ENCODE assay signal across 10 cellular contexts in the genomic region with DNA sequence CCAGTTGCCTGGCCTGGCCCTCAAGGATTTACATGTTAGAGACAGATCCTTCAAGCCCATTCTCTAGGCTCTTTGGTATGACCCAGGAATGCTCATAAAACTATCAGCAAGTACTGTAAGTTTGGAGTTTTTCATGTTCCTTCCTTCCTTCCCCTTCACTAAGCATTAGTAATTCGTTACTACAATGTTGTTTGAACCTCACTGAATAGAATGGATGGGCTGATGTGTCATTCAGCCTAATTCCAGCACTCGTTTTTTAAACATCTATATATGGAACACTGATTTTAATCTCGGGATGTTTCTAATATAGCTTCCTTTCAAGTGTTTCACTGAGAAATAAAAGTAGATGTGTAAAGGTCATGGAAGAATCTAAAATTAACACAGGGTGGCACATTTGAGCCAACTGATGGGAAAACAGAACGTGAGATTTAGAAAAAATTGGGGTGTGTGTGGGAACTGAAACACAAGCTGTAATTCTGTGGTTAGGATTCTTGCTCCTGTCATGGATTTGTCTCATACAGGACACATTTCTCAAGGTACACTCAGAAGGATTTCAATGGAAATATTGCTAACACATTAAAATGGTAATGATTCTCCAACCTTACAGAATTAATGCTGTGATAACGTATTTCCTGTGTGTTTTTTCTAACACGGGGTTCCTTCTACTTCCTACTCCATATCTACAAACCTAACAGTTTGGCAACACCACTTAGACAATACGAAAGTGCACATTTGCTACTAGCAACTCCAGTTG.
A peak's percentile ranks its signal among the peaks of the same experiment; 100 is the strongest.
DNase-seq lines count a peak whose midpoint lies in the region; ATAC-seq and TF ChIP-seq lines count a peak whose summit lies in the region.
"Had no signal": no experiment of that assay in that cellular context is flagged by ENCODE, and none has a peak within 500 bp of the region (broad histone marks: within the 10 kb centered on the region; RNA-seq: fewer than 3 reads in every experiment).

No MANE protein-coding gene starts in this region.

- peak overlapping the region in 1 of 2 experiments; percentile 70; a peak in 2 of 4 replicates for H3K27ac ChIP-seq in SK-N-SH (ENCODE audit: low read depth in 2 of 2, low read length in 1 of 2)
- H3K27ac ChIP-seq: neutrophil had no signal

- ATAC-seq in GM21447 (IDR thresholded peaks at IDR 0.05; ENCODE audit: unreplicated experiment) = peak; percentile 68
- ATAC-seq in left colon = peak; percentile 29

- peak overlapping the region; percentile 43; the same call in 1 of the 2 replicates for H2AFZ ChIP-seq in SK-N-SH (ENCODE audit: low read depth)

- H4K20me1 ChIP-seq in SK-N-SH (ENCODE audit: insufficient read depth) = no peaks in the 10 kb centered on the region

- POLR2A ChIA-PET in SK-N-SH (lab: Yijun Ruan, JAX) = no interaction called here

- no peaks in the 10 kb centered on the region for H3F3A ChIP-seq in SK-N-SH (replicated peaks; ENCODE audit: insufficient read depth)

- H3K4me3 ChIP-seq in SK-N-SH (ENCODE audit: low read depth in 2 of 2, low read length in 1 of 2) = peak overlapping the region in 1 of 2 experiments; percentile 6; a peak in 1 of 4 replicates

- intact Hi-C loops in left colon (cut with DNase I, micrococcal nuclease) = no loop called here

- no peaks in the 10 kb centered on the region for H3K36me3 ChIP-seq in SK-N-SH (replicated peaks in 1 of 2; ENCODE audit: control insufficient read depth in 1 of 2, insufficient read depth in 2 of 2, low read length in 1 of 2)
- H3K36me3 ChIP-seq: neutrophil had no signal

- no peaks in the 10 kb centered on the region; the same call in 1 of the 2 replicates for H3K27me3 ChIP-seq in SK-N-SH (ENCODE audit: insufficient read depth)

- no peak for TF ChIP-seq EP300 in SK-N-SH (IDR thresholded peaks at IDR 0.05; ENCODE audit: borderline replicate concordance in 1 of 2, low read depth in 1 of 2, low read length in 1 of 2)

- H3K9me3 ChIP-seq in SK-N-SH = no peaks in the 10 kb centered on the region
- H3K9me3 ChIP-seq: neutrophil had no signal

- TF ChIP-seq CTCF in SK-N-SH (IDR thresholded peaks at IDR 0.05) = no peak

- H3K9ac ChIP-seq in SK-N-SH = peak overlapping the region; percentile 17; the same call in 1 of the 2 replicates

- CTCF ChIA-PET in SK-N-SH (lab: Yijun Ruan, JAX) = no interaction called here

- no peak for TF ChIP-seq RAD21 in SK-N-SH (IDR thresholded peaks at IDR 0.05; ENCODE audit: low read length)

- H3K4me1 ChIP-seq in SK-N-SH (ENCODE audit: control insufficient read depth in 1 of 2, insufficient read depth in 2 of 2, low read depth in 1 of 2, low read length in 1 of 2) = no peaks in the 10 kb centered on the region

- no peaks in the 10 kb centered on the region for H3K9me2 ChIP-seq in SK-N-SH

- H3K4me2 ChIP-seq in SK-N-SH = peak overlapping the region; percentile 29; the same call in 1 of the 2 replicates

- peak; percentile 33 to 59 for DNase-seq in AML-193 (lab: John Stamatoyannopoulos, UW)
- no peak for DNase-seq in SK-N-SH
- DNase-seq in left colon = no peak
- no peak for DNase-seq in NCI-H446 treated with DMSO at 0.1 percent for 48 hours (lab: John Stamatoyannopoulos, UW)
- DNase-seq in SKM-1 (lab: John Stamatoyannopoulos, UW; ENCODE audit: unreplicated experiment) = no peak
- DNase-seq in T-helper 2 cell = no peak
- no peak for DNase-seq in SHP77 (lab: John Stamatoyannopoulos, UW)
- DNase-seq: activated T-cell treated with anti-CD3 and anti-CD28 coated beads, Interleukin-2, amount 50 U/mL, for 1 hour had no signal

- no peaks in the 10 kb centered on the region for H3K79me2 ChIP-seq in SK-N-SH (ENCODE audit: insufficient read depth)

- WGBS in SK-N-SH (ENCODE audit: low lambda C conversion rate) = 17% methylated on average over 7 of the region's 7 CpGs

TF ChIP-seq in SK-N-SH, 30 proteins besides CTCF, POLR2A, EP300 and RAD21:
- TF ChIP-seq SMC3 (IDR thresholded peaks at IDR 0.05; ENCODE audit: low read depth, low read length) (no peak), MAX (IDR thresholded peaks at IDR 0.05; ENCODE audit: low read depth) (no peak), MEF2A (IDR thresholded peaks at IDR 0.05; ENCODE audit: borderline replicate concordance, low read depth) (no peak), NRF1 (IDR thresholded peaks at IDR 0.05; ENCODE audit: low read depth, low read length) (no peak), GATA2 (CRISPR knock-in tag; IDR thresholded peaks at IDR 0.05) (no peak), GABPA (IDR thresholded peaks at IDR 0.05; ENCODE audit: low read depth) (no peak), POLR2AphosphoS5 (IDR thresholded peaks at IDR 0.05; ENCODE audit: low read depth, low read length) (no peak), USF1 (IDR thresholded peaks at IDR 0.05; ENCODE audit: borderline replicate concordance, low read depth) (no peak)

Comparison
In these comparisons a context has a peak if more than half of its experiments do, and no peak if none do; other contexts are left out.
1. DNase-seq: peak in AML-193 (2 of 2); none in SK-N-SH (single experiment), left colon (0 of 2), NCI-H446 treated with DMSO at 0.1 percent for 48 hours (single experiment), SKM-1 (single experiment), T-helper 2 cell (0 of 5) and SHP77 (0 of 2).